ENCODE assay signal across 17 cellular contexts in genomic region chr12:62758216-62758615, GRCh38.
DNase-seq lines count a peak whose midpoint lies in the region; ATAC-seq and TF ChIP-seq lines count a peak whose summit lies in the region.
"Had no signal": no experiment of that assay in that cellular context is flagged by ENCODE, and none has a peak within 500 bp of the region (broad histone marks: within the 10 kb centered on the region; RNA-seq: fewer than 3 reads in every experiment).

No MANE protein-coding gene starts in this region.

- TF ChIP-seq CTCF in ovary (IDR thresholded peaks at IDR 0.05) = no peak

- no peaks in the 10 kb centered on the region for H3K36me3 Mint-ChIP-seq in activated CD8-positive, alpha-beta T cell treated with anti-CD3 and anti-CD28 coated beads, Interleukin-2, amount 10 ng/mL, durations not matched to agents 7 days and 5 days (ENCODE audit: low read depth)
- no peaks in the 10 kb centered on the region for H3K36me3 Mint-ChIP-seq in stimulated activated effector memory CD8-positive, alpha-beta T cell treated with anti-CD3 and anti-CD28 coated beads, Interleukin-12 subunit alpha, Interleukin-12 subunit beta, amount 100 ng/mL, for 72 hours

- no peak overlapping the region for H3K27ac ChIP-seq in ovary
- H3K27ac ChIP-seq: esophagus muscularis mucosa, uterus had no signal

- no peak for DNase-seq in activated CD4-positive, CD25-positive, alpha-beta regulatory T cell (lab: John Stamatoyannopoulos, UW)
- no peak for DNase-seq in activated CD8-positive, alpha-beta T cell treated with anti-CD3 and anti-CD28 coated beads, Interleukin-2, amount 10 ng/mL, durations not matched to agents 7 days and 5 days
- DNase-seq in fibroblast of peridontal ligament (ENCODE audit: extremely low read depth) = peak; percentile 94
- no peak for DNase-seq in stimulated activated effector memory CD8-positive, alpha-beta T cell treated with anti-CD3 and anti-CD28 coated beads, Interleukin-12 subunit alpha, Interleukin-12 subunit beta, amount 100 ng/mL, for 72 hours (ENCODE audit: low spot score in 2 of 2)
- no peak for DNase-seq in ovary
- DNase-seq: 8988T; activated CD8-positive, alpha-beta memory T cell treated with anti-CD3 and anti-CD28 coated beads, Interleukin-2, amount 50 U/mL, for 48 hours; COR-L47; KG1; NCI-H446; stimulated activated CD4-positive, alpha-beta T cell treated with anti-CD3 and anti-CD28 coated beads, Interleukin-4, amount 100 ng/mL, for 24 hours; uterus had no signal

- peak; percentile 56 to 67 for ATAC-seq in activated CD4-positive, CD25-positive, alpha-beta regulatory T cell treated with anti-CD3 and anti-CD28 coated beads, Interleukin-2, amount 50 U/mL, for 24 hours
- ATAC-seq in activated CD8-positive, alpha-beta T cell treated with anti-CD3 and anti-CD28 coated beads, Interleukin-2, amount 10 ng/mL, durations not matched to agents 7 days and 5 days = peak; percentile 51
- ATAC-seq in stimulated activated effector memory CD8-positive, alpha-beta T cell treated with anti-CD3 and anti-CD28 coated beads, Interleukin-12 subunit alpha, Interleukin-12 subunit beta, amount 100 ng/mL, for 72 hours = peak; percentile 88
- ATAC-seq in GM18909 (IDR thresholded peaks at IDR 0.05; ENCODE audit: poor library complexity, unreplicated experiment) = no peak
- no peak for ATAC-seq in HG02763 (IDR thresholded peaks at IDR 0.05; ENCODE audit: unreplicated experiment)
- ATAC-seq: sciatic nerve had no signal

- intact Hi-C loops in ovary (cut with DNase I) = no loop called here

- H3K4me3 ChIP-seq in ovary = no peak overlapping the region
- H3K4me3 ChIP-seq: esophagus muscularis mucosa, uterus had no signal

- no peak for TF ChIP-seq EP300 in ovary (IDR thresholded peaks at IDR 0.05)

- WGBS in ovary, 3 donors = 74 to 81% (median 80%) methylated on average over 1 of the region's 1 CpG

- no peak overlapping the region for H3K4me3 Mint-ChIP-seq in activated CD8-positive, alpha-beta T cell treated with anti-CD3 and anti-CD28 coated beads, Interleukin-2, amount 10 ng/mL, durations not matched to agents 7 days and 5 days
- H3K4me3 Mint-ChIP-seq in stimulated activated effector memory CD8-positive, alpha-beta T cell treated with anti-CD3 and anti-CD28 coated beads, Interleukin-12 subunit alpha, Interleukin-12 subunit beta, amount 100 ng/mL, for 72 hours = no peak overlapping the region

- POLR2A ChIA-PET in activated CD8-positive, alpha-beta T cell treated with anti-CD3 and anti-CD28 coated beads, Interleukin-2, amount 10 ng/mL, durations not matched to agents 7 days and 5 days (lab: Charles Lee) = no interaction called here

- H3K27me3 Mint-ChIP-seq in activated CD8-positive, alpha-beta T cell treated with anti-CD3 and anti-CD28 coated beads, Interleukin-2, amount 10 ng/mL, durations not matched to agents 7 days and 5 days (ENCODE audit: low read depth) = peaks cover 11% of the 10 kb centered on the region

- no peaks in the 10 kb centered on the region for H3K36me3 ChIP-seq in ovary
- H3K36me3 ChIP-seq: esophagus muscularis mucosa, uterus had no signal

- H3K4me1 Mint-ChIP-seq in activated CD8-positive, alpha-beta T cell treated with anti-CD3 and anti-CD28 coated beads, Interleukin-2, amount 10 ng/mL, durations not matched to agents 7 days and 5 days (ENCODE audit: low read depth) = peaks cover 16% of the 10 kb centered on the region
- H3K4me1 Mint-ChIP-seq in stimulated activated effector memory CD8-positive, alpha-beta T cell treated with anti-CD3 and anti-CD28 coated beads, Interleukin-12 subunit alpha, Interleukin-12 subunit beta, amount 100 ng/mL, for 72 hours = peaks cover 22% of the 10 kb centered on the region

- no peaks in the 10 kb centered on the region for H3K9me3 Mint-ChIP-seq in activated CD8-positive, alpha-beta T cell treated with anti-CD3 and anti-CD28 coated beads, Interleukin-2, amount 10 ng/mL, durations not matched to agents 7 days and 5 days (ENCODE audit: insufficient read depth)
- H3K9me3 Mint-ChIP-seq in stimulated activated effector memory CD8-positive, alpha-beta T cell treated with anti-CD3 and anti-CD28 coated beads, Interleukin-12 subunit alpha, Interleukin-12 subunit beta, amount 100 ng/mL, for 72 hours = no peaks in the 10 kb centered on the region

- no peak overlapping the region for H3K27ac Mint-ChIP-seq in activated CD8-positive, alpha-beta T cell treated with anti-CD3 and anti-CD28 coated beads, Interleukin-2, amount 10 ng/mL, durations not matched to agents 7 days and 5 days
- H3K27ac Mint-ChIP-seq in stimulated activated effector memory CD8-positive, alpha-beta T cell treated with anti-CD3 and anti-CD28 coated beads, Interleukin-12 subunit alpha, Interleukin-12 subunit beta, amount 100 ng/mL, for 72 hours = no peak overlapping the region

- H3K27me3 ChIP-seq in ovary = no peaks in the 10 kb centered on the region
- H3K27me3 ChIP-seq: esophagus muscularis mucosa, uterus had no signal

- TF ChIP-seq POLR2A in ovary (IDR thresholded peaks at IDR 0.05) = no peak

- H3K9me3 ChIP-seq in ovary = no peaks in the 10 kb centered on the region
- H3K9me3 ChIP-seq: esophagus muscularis mucosa, uterus had no signal

- H3K4me1 ChIP-seq in ovary (ENCODE audit: insufficient read depth) = peaks cover 8% of the 10 kb centered on the region
- H3K4me1 ChIP-seq: uterus had no signal

- CTCF ChIA-PET in activated CD8-positive, alpha-beta T cell treated with anti-CD3 and anti-CD28 coated beads, Interleukin-2, amount 10 ng/mL, durations not matched to agents 7 days and 5 days (lab: Charles Lee) = no interaction called here

Comparison
In these comparisons a context has a peak if more than half of its experiments do, and no peak if none do; other contexts are left out.
1. ATAC-seq: peak in activated CD4-positive, CD25-positive, alpha-beta regulatory T cell treated with anti-CD3 and anti-CD28 coated beads, Interleukin-2, amount 50 U/mL, for 24 hours (2 of 2), activated CD8-positive, alpha-beta T cell treated with anti-CD3 and anti-CD28 coated beads, Interleukin-2, amount 10 ng/mL, durations not matched to agents 7 days and 5 days (single experiment) and stimulated activated effector memory CD8-positive, alpha-beta T cell treated with anti-CD3 and anti-CD28 coated beads, Interleukin-12 subunit alpha, Interleukin-12 subunit beta, amount 100 ng/mL, for 72 hours (single experiment); none in GM18909 (single experiment) and HG02763 (single experiment).